19 cellular contexts compared by ENCODE assay signal in the genomic region with DNA sequence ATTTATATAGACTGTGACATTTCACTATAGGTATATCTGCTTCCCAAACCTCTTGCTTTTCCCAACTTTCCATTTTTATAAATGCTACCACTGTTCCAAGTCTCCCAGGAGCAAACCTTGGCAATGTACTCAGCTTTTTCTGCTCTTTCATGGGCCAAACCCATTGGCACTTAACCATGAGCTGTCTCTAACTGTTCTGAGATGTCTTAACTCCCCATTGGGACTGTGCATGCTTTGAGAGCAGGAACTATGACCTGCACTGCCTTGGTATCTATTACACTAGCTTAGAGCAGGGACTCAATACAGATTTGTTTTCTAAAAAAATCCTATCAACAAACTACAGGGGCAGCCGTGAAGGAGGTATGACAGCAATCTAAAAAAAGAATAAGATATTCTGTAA.
"Had no signal": no experiment of that assay in that cellular context is flagged by ENCODE, and none has a peak within 500 bp of the region (broad histone marks: within the 10 kb centered on the region; RNA-seq: fewer than 3 reads in every experiment).

No MANE protein-coding gene starts in this region.

- H3K4me3 ChIP-seq: body of pancreas, gastroesophageal sphincter, transverse colon had no signal

- H3K27me3 Mint-ChIP-seq: activated B cell treated with CpG ODN at 0.5 μM for 24 hours; dendritic cell treated with granulocyte-macrophage colony-stimulating factor and Interleukin-4, amounts not matched to agents 40 ng/mL and 50 ng/mL, for 4 days; memory B cell; natural killer cell treated with Interleukin-12 subunit alpha and Interleukin-12 subunit beta and Interleukin-15 and Interleukin-18, amount 100 ng/mL, for 72 hours; stimulated activated naive CD8-positive, alpha-beta T cell treated with anti-CD3 and anti-CD28 coated beads, Interleukin-15, Interleukin-2, amounts not matched to agents 100 ng/mL and 50 ng/mL, for 24 hours had no signal

- H3K9me3 Mint-ChIP-seq: activated B cell treated with CpG ODN at 0.5 μM for 24 hours; activated CD4-positive, alpha-beta memory T cell treated with anti-CD3 and anti-CD28 coated beads, Interleukin-2, amount 10 ng/mL, durations not matched to agents 7 days and 5 days; activated naive CD4-positive, alpha-beta T cell treated with anti-CD3 and anti-CD28 coated beads, Interleukin-2, amount 10 ng/mL, durations not matched to agents 7 days and 5 days; activated T-cell treated with anti-CD3 and anti-CD28 coated beads, Interleukin-2, amount 50 U/mL, for 72 hours; dendritic cell treated with granulocyte-macrophage colony-stimulating factor and Interleukin-4, amounts not matched to agents 40 ng/mL and 50 ng/mL, for 4 days; memory B cell; natural killer cell treated with Interleukin-12 subunit alpha and Interleukin-12 subunit beta and Interleukin-15 and Interleukin-18, amount 100 ng/mL, for 72 hours; stimulated activated naive CD8-positive, alpha-beta T cell treated with anti-CD3 and anti-CD28 coated beads, Interleukin-15, Interleukin-2, amounts not matched to agents 100 ng/mL and 50 ng/mL, for 24 hours; T-helper 1 cell treated with Interleukin-12 subunit alpha and Interleukin-12 subunit beta and Interleukin-4 antibody, amounts not matched to agents 30 μg/mL and 1 μg/mL, for 36 hours had no signal

- H3K4me1 Mint-ChIP-seq: memory B cell had no signal

- ATAC-seq: body of pancreas; gastroesophageal sphincter; natural killer cell treated with Interleukin-12 subunit alpha and Interleukin-12 subunit beta and Interleukin-15 and Interleukin-18, amount 100 ng/mL, for 72 hours had no signal

- H3K36me3 Mint-ChIP-seq: activated naive CD4-positive, alpha-beta T cell treated with anti-CD3 and anti-CD28 coated beads, Interleukin-2, amount 10 ng/mL, durations not matched to agents 7 days and 5 days; memory B cell; natural killer cell treated with Interleukin-12 subunit alpha and Interleukin-12 subunit beta and Interleukin-15 and Interleukin-18, amount 100 ng/mL, for 72 hours had no signal

- H3K4me3 Mint-ChIP-seq: activated B cell treated with CpG ODN at 0.5 μM for 24 hours; activated CD4-positive, alpha-beta memory T cell treated with anti-CD3 and anti-CD28 coated beads, Interleukin-2, amount 10 ng/mL, durations not matched to agents 7 days and 5 days; activated naive CD4-positive, alpha-beta T cell treated with anti-CD3 and anti-CD28 coated beads, Interleukin-2, amount 10 ng/mL, durations not matched to agents 7 days and 5 days; activated T-cell treated with anti-CD3 and anti-CD28 coated beads, Interleukin-2, amount 50 U/mL, for 72 hours; dendritic cell treated with granulocyte-macrophage colony-stimulating factor and Interleukin-4, amounts not matched to agents 40 ng/mL and 50 ng/mL, for 4 days; memory B cell; natural killer cell treated with Interleukin-12 subunit alpha and Interleukin-12 subunit beta and Interleukin-15 and Interleukin-18, amount 100 ng/mL, for 72 hours; stimulated activated naive CD8-positive, alpha-beta T cell treated with anti-CD3 and anti-CD28 coated beads, Interleukin-15, Interleukin-2, amounts not matched to agents 100 ng/mL and 50 ng/mL, for 24 hours; T-helper 1 cell treated with Interleukin-12 subunit alpha and Interleukin-12 subunit beta and Interleukin-4 antibody, amounts not matched to agents 30 μg/mL and 1 μg/mL, for 36 hours had no signal

- H3K27ac Mint-ChIP-seq: activated B cell treated with CpG ODN at 0.5 μM for 24 hours; activated CD4-positive, alpha-beta memory T cell treated with anti-CD3 and anti-CD28 coated beads, Interleukin-2, amount 10 ng/mL, durations not matched to agents 7 days and 5 days; activated naive CD4-positive, alpha-beta T cell treated with anti-CD3 and anti-CD28 coated beads, Interleukin-2, amount 10 ng/mL, durations not matched to agents 7 days and 5 days; activated T-cell treated with anti-CD3 and anti-CD28 coated beads, Interleukin-2, amount 50 U/mL, for 72 hours; dendritic cell treated with granulocyte-macrophage colony-stimulating factor and Interleukin-4, amounts not matched to agents 40 ng/mL and 50 ng/mL, for 4 days; memory B cell; progenitor cell of endocrine pancreas; stimulated activated naive CD8-positive, alpha-beta T cell treated with anti-CD3 and anti-CD28 coated beads, Interleukin-15, Interleukin-2, amounts not matched to agents 100 ng/mL and 50 ng/mL, for 24 hours; T-helper 1 cell treated with Interleukin-12 subunit alpha and Interleukin-12 subunit beta and Interleukin-4 antibody, amounts not matched to agents 30 μg/mL and 1 μg/mL, for 36 hours had no signal

- DNase-seq: activated B cell treated with CpG ODN at 0.5 μM for 24 hours; activated CD4-positive, alpha-beta memory T cell treated with anti-CD3 and anti-CD28 coated beads, Interleukin-2, amount 10 ng/mL, durations not matched to agents 7 days and 5 days; activated CD4-positive, alpha-beta T cell treated with anti-CD3 and anti-CD28 coated beads for 48 hours; activated effector memory CD4-positive, alpha-beta T cell treated with Interleukin-2 at 50 U/mL for 16 hours; activated naive CD4-positive, alpha-beta T cell treated with anti-CD3 and anti-CD28 coated beads, Interleukin-2, amount 10 ng/mL, durations not matched to agents 7 days and 5 days; activated T-cell treated with anti-CD3 and anti-CD28 coated beads, Interleukin-2, amount 50 U/mL, for 72 hours; body of pancreas; effector CD4-positive, alpha-beta T cell; head of caudate nucleus; retina; stimulated activated CD4-positive, alpha-beta T cell treated with anti-CD3 and anti-CD28 coated beads, Interleukin-12 subunit alpha, Interleukin-12 subunit beta, amount 100 ng/mL, for 4 hours; transverse colon had no signal
